ENCODE assay signal across 1 cellular context in the genomic region with DNA sequence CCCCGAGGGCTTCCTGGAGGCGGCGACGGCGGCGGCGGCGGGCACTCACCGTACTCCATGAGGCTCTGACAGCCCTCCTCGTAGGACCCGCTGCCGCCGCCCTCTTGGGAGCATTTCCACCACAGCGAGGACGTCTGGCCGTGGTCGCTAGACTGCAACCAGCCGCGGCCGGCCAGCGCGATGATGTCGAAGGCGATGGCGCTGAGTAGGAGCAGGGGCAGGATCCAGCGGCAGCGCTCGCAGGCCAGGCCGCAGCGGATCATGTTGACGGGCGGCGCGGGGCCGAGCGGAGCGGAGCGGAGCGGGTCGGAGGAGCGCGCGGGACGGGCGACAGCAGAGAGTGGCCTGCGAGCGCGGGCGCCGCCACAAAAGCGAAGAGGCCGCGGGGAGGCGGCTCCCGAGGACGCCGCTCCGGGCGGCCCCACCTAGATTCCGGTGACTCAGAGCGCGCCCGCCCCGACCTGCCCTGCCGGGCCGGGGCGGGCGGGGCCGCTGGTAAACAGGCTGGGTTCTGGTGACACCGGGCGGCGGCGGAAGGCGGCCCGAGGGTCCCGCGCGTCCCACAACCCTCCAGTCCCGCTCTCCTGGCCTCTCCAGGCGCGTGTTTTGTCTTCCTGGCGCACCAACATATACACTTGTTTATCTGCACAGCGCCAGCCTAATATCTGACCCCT.
TF ChIP-seq lines count a peak whose summit lies in the region.

A gene (minus strand): TSS at position 342 of the 674 bp plus-strand sequence. CDS start 79 bp downstream, at position 263.

TF ChIP-seq in HepG2, 621 proteins besides CTCF, POLR2A, EP300 and RAD21 (continued from another document and continues in another):
- TF ChIP-seq SALL2 (CRISPR knock-in tag; IDR thresholded peaks at IDR 0.05) (peak; percentile 51; the same call in 1 of the 2 replicates), NFATC3 (CRISPR knock-in tag; IDR thresholded peaks at IDR 0.05) (no peak), FOXP1 (IDR thresholded peaks at IDR 0.05) (no peak), FOXP1 (CRISPR knock-in tag; IDR thresholded peaks at IDR 0.05) (no peak), PHF8 (CRISPR knock-in tag; IDR thresholded peaks at IDR 0.05) (peak; percentile 95), TAF15 (IDR thresholded peaks at IDR 0.05; ENCODE audit: low read depth, low read length, poor library complexity, severe bottlenecking) (no peak), ZFP41 (CRISPR knock-in tag; IDR thresholded peaks at IDR 0.05; ENCODE audit: borderline replicate concordance) (no peak), PAX8 (CRISPR knock-in tag; IDR thresholded peaks at IDR 0.05; ENCODE audit: borderline replicate concordance) (peak; percentile 79; the same call in 1 of the 2 replicates), ZFYVE20 (CRISPR knock-in tag; IDR thresholded peaks at IDR 0.05; ENCODE audit: borderline replicate concordance, low read depth) (peak; percentile 46; the same call in 1 of the 2 replicates), BRD4 (CRISPR knock-in tag; IDR thresholded peaks at IDR 0.05) (peak; percentile 81), ZNF138 (CRISPR knock-in tag; IDR thresholded peaks at IDR 0.05; ENCODE audit: low read depth) (peak; percentile 97; the same call in 1 of the 2 replicates), ZNF546 (CRISPR knock-in tag; conservative IDR thresholded peaks at IDR 0.05) (peak; percentile 85; the same call in 1 of the 2 replicates), NCOR1 (IDR thresholded peaks at IDR 0.05; ENCODE audit: borderline replicate concordance, low read length) (no peak), ZSCAN21 (CRISPR knock-in tag; IDR thresholded peaks at IDR 0.05; ENCODE audit: borderline replicate concordance) (peak; percentile 86), NFKBIZ (CRISPR knock-in tag; IDR thresholded peaks at IDR 0.05) (no peak), ZNF556 (CRISPR knock-in tag; IDR thresholded peaks at IDR 0.05; ENCODE audit: borderline replicate concordance) (peak; percentile 92; the same call in 1 of the 2 replicates), IRX3 (CRISPR knock-in tag; IDR thresholded peaks at IDR 0.05; ENCODE audit: borderline replicate concordance, low read depth) (0 out of 2 replicates have a peak, but pooled peaks have one; percentile 55), CAMTA2 (CRISPR knock-in tag; IDR thresholded peaks at IDR 0.05; ENCODE audit: borderline replicate concordance) (no peak), MYC (CRISPR knock-in tag; IDR thresholded peaks at IDR 0.05; ENCODE audit: borderline replicate concordance) (peak; percentile 45), MAF1 (CRISPR knock-in tag; IDR thresholded peaks at IDR 0.05; ENCODE audit: borderline replicate concordance) (no peak), SUZ12 (IDR thresholded peaks at IDR 0.05; ENCODE audit: low read depth, low read length) (no peak), ZNF205 (CRISPR knock-in tag; IDR thresholded peaks at IDR 0.05) (no peak)
- TF ChIP-seq, protein P1, sequence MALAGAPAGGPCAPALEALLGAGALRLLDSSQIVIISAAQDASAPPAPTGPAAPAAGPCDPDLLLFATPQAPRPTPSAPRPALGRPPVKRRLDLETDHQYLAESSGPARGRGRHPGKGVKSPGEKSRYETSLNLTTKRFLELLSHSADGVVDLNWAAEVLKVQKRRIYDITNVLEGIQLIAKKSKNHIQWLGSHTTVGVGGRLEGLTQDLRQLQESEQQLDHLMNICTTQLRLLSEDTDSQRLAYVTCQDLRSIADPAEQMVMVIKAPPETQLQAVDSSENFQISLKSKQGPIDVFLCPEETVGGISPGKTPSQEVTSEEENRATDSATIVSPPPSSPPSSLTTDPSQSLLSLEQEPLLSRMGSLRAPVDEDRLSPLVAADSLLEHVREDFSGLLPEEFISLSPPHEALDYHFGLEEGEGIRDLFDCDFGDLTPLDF (CRISPR knock-in tag; IDR thresholded peaks at IDR 0.05) = no peak
- TF ChIP-seq, protein P2, sequence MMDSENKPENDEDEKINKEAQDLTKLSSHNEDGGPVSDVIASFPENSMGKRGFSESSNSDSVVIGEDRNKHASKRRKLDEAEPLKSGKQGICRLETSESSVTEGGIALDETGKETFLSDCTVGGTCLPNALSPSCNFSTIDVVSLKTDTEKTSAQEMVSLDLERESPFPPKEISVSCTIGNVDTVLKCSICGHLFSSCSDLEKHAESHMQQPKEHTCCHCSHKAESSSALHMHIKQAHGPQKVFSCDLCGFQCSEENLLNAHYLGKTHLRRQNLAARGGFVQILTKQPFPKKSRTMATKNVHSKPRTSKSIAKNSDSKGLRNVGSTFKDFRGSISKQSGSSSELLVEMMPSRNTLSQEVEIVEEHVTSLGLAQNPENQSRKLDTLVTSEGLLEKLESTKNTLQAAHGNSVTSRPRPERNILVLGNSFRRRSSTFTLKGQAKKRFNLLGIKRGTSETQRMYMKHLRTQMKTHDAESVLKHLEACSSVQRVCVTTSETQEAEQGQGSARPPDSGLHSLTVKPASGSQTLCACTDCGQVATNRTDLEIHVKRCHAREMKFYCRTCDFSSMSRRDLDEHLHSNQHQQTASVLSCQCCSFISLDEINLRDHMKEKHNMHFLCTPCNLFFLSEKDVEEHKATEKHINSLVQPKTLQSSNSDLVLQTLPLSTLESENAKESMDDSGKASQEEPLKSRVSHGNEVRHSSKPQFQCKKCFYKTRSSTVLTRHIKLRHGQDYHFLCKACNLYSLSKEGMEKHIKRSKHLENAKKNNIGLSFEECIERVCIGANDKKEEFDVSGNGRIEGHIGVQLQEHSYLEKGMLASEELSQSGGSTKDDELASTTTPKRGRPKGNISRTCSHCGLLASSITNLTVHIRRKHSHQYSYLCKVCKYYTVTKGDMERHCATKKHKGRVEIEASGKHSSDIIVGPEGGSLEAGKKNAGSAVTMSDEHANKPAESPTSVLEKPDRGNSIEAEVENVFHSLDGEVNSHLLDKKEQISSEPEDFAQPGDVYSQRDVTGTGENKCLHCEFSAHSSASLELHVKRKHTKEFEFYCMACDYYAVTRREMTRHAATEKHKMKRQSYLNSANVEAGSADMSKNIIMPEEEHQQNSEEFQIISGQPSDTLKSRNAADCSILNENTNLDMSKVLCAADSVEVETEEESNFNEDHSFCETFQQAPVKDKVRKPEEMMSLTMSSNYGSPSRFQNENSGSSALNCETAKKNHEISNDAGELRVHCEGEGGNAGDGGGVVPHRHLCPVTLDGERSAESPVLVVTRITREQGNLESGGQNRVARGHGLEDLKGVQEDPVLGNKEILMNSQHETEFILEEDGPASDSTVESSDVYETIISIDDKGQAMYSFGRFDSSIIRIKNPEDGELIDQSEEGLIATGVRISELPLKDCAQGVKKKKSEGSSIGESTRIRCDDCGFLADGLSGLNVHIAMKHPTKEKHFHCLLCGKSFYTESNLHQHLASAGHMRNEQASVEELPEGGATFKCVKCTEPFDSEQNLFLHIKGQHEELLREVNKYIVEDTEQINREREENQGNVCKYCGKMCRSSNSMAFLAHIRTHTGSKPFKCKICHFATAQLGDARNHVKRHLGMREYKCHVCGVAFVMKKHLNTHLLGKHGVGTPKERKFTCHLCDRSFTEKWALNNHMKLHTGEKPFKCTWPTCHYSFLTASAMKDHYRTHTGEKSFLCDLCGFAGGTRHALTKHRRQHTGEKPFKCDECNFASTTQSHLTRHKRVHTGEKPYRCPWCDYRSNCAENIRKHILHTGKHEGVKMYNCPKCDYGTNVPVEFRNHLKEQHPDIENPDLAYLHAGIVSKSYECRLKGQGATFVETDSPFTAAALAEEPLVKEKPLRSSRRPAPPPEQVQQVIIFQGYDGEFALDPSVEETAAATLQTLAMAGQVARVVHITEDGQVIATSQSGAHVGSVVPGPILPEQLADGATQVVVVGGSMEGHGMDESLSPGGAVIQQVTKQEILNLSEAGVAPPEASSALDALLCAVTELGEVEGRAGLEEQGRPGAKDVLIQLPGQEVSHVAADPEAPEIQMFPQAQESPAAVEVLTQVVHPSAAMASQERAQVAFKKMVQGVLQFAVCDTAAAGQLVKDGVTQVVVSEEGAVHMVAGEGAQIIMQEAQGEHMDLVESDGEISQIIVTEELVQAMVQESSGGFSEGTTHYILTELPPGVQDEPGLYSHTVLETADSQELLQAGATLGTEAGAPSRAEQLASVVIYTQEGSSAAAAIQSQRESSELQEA (CRISPR knock-in tag; IDR thresholded peaks at IDR 0.05; ENCODE audit: not compliant biosample characterization) = peak; percentile 89
- TF ChIP-seq, protein P3, sequence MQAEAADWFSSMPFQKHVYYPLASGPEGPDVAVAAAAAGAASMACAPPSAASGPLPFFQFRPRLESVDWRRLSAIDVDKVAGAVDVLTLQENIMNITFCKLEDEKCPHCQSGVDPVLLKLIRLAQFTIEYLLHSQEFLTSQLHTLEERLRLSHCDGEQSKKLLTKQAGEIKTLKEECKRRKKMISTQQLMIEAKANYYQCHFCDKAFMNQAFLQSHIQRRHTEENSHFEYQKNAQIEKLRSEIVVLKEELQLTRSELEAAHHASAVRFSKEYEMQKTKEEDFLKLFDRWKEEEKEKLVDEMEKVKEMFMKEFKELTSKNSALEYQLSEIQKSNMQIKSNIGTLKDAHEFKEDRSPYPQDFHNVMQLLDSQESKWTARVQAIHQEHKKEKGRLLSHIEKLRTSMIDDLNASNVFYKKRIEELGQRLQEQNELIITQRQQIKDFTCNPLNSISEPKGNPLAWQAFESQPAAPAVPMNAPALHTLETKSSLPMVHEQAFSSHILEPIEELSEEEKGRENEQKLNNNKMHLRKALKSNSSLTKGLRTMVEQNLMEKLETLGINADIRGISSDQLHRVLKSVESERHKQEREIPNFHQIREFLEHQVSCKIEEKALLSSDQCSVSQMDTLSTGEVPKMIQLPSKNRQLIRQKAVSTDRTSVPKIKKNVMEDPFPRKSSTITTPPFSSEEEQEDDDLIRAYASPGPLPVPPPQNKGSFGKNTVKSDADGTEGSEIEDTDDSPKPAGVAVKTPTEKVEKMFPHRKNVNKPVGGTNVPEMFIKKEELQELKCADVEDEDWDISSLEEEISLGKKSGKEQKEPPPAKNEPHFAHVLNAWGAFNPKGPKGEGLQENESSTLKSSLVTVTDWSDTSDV (CRISPR knock-in tag; IDR thresholded peaks at IDR 0.05) = no peak; the same call in 1 of the 2 replicates
- TF ChIP-seq, protein P4, sequence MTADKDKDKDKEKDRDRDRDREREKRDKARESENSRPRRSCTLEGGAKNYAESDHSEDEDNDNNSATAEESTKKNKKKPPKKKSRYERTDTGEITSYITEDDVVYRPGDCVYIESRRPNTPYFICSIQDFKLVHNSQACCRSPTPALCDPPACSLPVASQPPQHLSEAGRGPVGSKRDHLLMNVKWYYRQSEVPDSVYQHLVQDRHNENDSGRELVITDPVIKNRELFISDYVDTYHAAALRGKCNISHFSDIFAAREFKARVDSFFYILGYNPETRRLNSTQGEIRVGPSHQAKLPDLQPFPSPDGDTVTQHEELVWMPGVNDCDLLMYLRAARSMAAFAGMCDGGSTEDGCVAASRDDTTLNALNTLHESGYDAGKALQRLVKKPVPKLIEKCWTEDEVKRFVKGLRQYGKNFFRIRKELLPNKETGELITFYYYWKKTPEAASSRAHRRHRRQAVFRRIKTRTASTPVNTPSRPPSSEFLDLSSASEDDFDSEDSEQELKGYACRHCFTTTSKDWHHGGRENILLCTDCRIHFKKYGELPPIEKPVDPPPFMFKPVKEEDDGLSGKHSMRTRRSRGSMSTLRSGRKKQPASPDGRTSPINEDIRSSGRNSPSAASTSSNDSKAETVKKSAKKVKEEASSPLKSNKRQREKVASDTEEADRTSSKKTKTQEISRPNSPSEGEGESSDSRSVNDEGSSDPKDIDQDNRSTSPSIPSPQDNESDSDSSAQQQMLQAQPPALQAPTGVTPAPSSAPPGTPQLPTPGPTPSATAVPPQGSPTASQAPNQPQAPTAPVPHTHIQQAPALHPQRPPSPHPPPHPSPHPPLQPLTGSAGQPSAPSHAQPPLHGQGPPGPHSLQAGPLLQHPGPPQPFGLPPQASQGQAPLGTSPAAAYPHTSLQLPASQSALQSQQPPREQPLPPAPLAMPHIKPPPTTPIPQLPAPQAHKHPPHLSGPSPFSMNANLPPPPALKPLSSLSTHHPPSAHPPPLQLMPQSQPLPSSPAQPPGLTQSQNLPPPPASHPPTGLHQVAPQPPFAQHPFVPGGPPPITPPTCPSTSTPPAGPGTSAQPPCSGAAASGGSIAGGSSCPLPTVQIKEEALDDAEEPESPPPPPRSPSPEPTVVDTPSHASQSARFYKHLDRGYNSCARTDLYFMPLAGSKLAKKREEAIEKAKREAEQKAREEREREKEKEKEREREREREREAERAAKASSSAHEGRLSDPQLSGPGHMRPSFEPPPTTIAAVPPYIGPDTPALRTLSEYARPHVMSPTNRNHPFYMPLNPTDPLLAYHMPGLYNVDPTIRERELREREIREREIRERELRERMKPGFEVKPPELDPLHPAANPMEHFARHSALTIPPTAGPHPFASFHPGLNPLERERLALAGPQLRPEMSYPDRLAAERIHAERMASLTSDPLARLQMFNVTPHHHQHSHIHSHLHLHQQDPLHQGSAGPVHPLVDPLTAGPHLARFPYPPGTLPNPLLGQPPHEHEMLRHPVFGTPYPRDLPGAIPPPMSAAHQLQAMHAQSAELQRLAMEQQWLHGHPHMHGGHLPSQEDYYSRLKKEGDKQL (CRISPR knock-in tag; IDR thresholded peaks at IDR 0.05; ENCODE audit: low read depth) = 0 out of 2 replicates have a peak, but pooled peaks have one; percentile 70
- TF ChIP-seq, protein P5, sequence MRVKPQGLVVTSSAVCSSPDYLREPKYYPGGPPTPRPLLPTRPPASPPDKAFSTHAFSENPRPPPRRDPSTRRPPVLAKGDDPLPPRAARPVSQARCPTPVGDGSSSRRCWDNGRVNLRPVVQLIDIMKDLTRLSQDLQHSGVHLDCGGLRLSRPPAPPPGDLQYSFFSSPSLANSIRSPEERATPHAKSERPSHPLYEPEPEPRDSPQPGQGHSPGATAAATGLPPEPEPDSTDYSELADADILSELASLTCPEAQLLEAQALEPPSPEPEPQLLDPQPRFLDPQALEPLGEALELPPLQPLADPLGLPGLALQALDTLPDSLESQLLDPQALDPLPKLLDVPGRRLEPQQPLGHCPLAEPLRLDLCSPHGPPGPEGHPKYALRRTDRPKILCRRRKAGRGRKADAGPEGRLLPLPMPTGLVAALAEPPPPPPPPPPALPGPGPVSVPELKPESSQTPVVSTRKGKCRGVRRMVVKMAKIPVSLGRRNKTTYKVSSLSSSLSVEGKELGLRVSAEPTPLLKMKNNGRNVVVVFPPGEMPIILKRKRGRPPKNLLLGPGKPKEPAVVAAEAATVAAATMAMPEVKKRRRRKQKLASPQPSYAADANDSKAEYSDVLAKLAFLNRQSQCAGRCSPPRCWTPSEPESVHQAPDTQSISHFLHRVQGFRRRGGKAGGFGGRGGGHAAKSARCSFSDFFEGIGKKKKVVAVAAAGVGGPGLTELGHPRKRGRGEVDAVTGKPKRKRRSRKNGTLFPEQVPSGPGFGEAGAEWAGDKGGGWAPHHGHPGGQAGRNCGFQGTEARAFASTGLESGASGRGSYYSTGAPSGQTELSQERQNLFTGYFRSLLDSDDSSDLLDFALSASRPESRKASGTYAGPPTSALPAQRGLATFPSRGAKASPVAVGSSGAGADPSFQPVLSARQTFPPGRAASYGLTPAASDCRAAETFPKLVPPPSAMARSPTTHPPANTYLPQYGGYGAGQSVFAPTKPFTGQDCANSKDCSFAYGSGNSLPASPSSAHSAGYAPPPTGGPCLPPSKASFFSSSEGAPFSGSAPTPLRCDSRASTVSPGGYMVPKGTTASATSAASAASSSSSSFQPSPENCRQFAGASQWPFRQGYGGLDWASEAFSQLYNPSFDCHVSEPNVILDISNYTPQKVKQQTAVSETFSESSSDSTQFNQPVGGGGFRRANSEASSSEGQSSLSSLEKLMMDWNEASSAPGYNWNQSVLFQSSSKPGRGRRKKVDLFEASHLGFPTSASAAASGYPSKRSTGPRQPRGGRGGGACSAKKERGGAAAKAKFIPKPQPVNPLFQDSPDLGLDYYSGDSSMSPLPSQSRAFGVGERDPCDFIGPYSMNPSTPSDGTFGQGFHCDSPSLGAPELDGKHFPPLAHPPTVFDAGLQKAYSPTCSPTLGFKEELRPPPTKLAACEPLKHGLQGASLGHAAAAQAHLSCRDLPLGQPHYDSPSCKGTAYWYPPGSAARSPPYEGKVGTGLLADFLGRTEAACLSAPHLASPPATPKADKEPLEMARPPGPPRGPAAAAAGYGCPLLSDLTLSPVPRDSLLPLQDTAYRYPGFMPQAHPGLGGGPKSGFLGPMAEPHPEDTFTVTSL (CRISPR knock-in tag; IDR thresholded peaks at IDR 0.05; ENCODE audit: borderline replicate concordance) = no peak
